ENCODE assay signal across 19 cellular contexts in genomic region chr17:47982645-47983440, GRCh38. TPM values are rescaled to one million over a fixed set of nuclear protein-coding genes. Genes with fewer than 3 reads are reported as not detected.
DNase-seq lines count a peak whose midpoint lies in the region; ATAC-seq lines count a peak whose summit lies in the region.
"Had no signal": no experiment of that assay in that cellular context is flagged by ENCODE, and none has a peak within 500 bp of the region (broad histone marks: within the 10 kb centered on the region; RNA-seq: fewer than 3 reads in every experiment).

No MANE protein-coding gene starts in this region.

- CTCF ChIA-PET in activated naive CD4-positive, alpha-beta T cell treated with anti-CD3 and anti-CD28 coated beads for 36 hours (lab: Charles Lee) = interaction anchor here (1.5 kb wide), 1 partner anchor 11 kb away, joined by 4 read pairs; no protein-coding TSS in a partner anchor

- intact Hi-C loops in activated naive CD4-positive, alpha-beta T cell treated with anti-CD3 and anti-CD28 coated beads for 36 hours (cut with micrococcal nuclease) = no loop called here

- ATAC-seq in HG02852 (IDR thresholded peaks at IDR 0.05; ENCODE audit: unreplicated experiment) = no peak
- ATAC-seq: body of pancreas, left lobe of liver had no signal

- H3K9me3 Mint-ChIP-seq in activated naive CD4-positive, alpha-beta T cell treated with anti-CD3 and anti-CD28 coated beads for 36 hours = no peaks in the 10 kb centered on the region
- H3K9me3 Mint-ChIP-seq: IgD-negative memory B cell had no signal

- H3K4me3 Mint-ChIP-seq in activated naive CD4-positive, alpha-beta T cell treated with anti-CD3 and anti-CD28 coated beads for 36 hours = no peak overlapping the region
- H3K4me3 Mint-ChIP-seq: IgD-negative memory B cell had no signal

- H3K4me1 Mint-ChIP-seq in activated naive CD4-positive, alpha-beta T cell treated with anti-CD3 and anti-CD28 coated beads for 36 hours (ENCODE audit: low read depth) = no peaks in the 10 kb centered on the region
- H3K4me1 Mint-ChIP-seq: IgD-negative memory B cell had no signal

- no peak overlapping the region for H3K27ac Mint-ChIP-seq in activated naive CD4-positive, alpha-beta T cell treated with anti-CD3 and anti-CD28 coated beads for 36 hours
- H3K27ac Mint-ChIP-seq: IgD-negative memory B cell had no signal

- H3K27me3 Mint-ChIP-seq in activated naive CD4-positive, alpha-beta T cell treated with anti-CD3 and anti-CD28 coated beads for 36 hours (ENCODE audit: low read depth) = no peaks in the 10 kb centered on the region
- H3K27me3 Mint-ChIP-seq: IgD-negative memory B cell had no signal

- DNase-seq in CD1c-positive myeloid dendritic cell (ENCODE audit: extremely low spot score) (peak; percentile 64), NCI-H524 treated with DMSO at 0.1 percent for 48 hours (lab: John Stamatoyannopoulos, UW) (peak; percentile 94), amniotic epithelial cell (ENCODE audit: low read depth) (peak; percentile 61), medulla oblongata (ENCODE audit: extremely low spot score) (peak; percentile 34), activated T-cell treated with anti-CD3 and anti-CD28 coated beads for 4 hours (no peak), cortex of kidney (lab: John Stamatoyannopoulos, UW) (no peak)
- DNase-seq in activated naive CD4-positive, alpha-beta T cell treated with anti-CD3 and anti-CD28 coated beads for 36 hours = no peak
- DNase-seq: activated CD4-positive, alpha-beta T cell treated with anti-CD3 and anti-CD28 coated beads for 4 hours; activated CD8-positive, alpha-beta memory T cell treated with anti-CD3 and anti-CD28 coated beads, Interleukin-2, amount 50 U/mL, for 4 hours; body of pancreas; H7; NCI-H187 treated with DMSO at 0.1 percent for 48 hours; stimulated activated CD4-positive, alpha-beta T cell treated with anti-CD3 and anti-CD28 coated beads, Interleukin-4, amount 100 ng/mL, for 4 hours; T1000 had no signal

- peaks cover 19% of the 10 kb centered on the region for H3K36me3 Mint-ChIP-seq in activated naive CD4-positive, alpha-beta T cell treated with anti-CD3 and anti-CD28 coated beads for 36 hours (ENCODE audit: low read depth)

RNA-seq across cellular contexts. Expression of gene CDK5RAP3, which starts 11.9 kb away (rescaled TPM):
- total RNA-seq in activated naive CD4-positive, alpha-beta T cell treated with anti-CD3 and anti-CD28 coated beads for 36 hours = 100 to 1,000 TPM; 174 to 175 TPM

RNA-seq across cellular contexts. Expression of gene PRR15L, which starts 25.2 kb away (rescaled TPM):
- not detected for total RNA-seq in activated naive CD4-positive, alpha-beta T cell treated with anti-CD3 and anti-CD28 coated beads for 36 hours
- total RNA-seq: Daoy, NCI-H460 had no signal

RNA-seq across cellular contexts. Expression of gene PNPO, which starts 41.5 kb away (rescaled TPM):
- total RNA-seq in activated naive CD4-positive, alpha-beta T cell treated with anti-CD3 and anti-CD28 coated beads for 36 hours = 10 to 100 TPM; 35.5 to 37.0 TPM

RNA-seq across cellular contexts. Expression of gene COPZ2, which starts 54.8 kb away (rescaled TPM):
- 1 to 10 TPM; 2.4 to 3.3 TPM for total RNA-seq in activated naive CD4-positive, alpha-beta T cell treated with anti-CD3 and anti-CD28 coated beads for 36 hours
- total RNA-seq: H7 had no signal

Comparison
In these comparisons a context has a peak if more than half of its experiments do, and no peak if none do; other contexts are left out.
1. DNase-seq: peak in CD1c-positive myeloid dendritic cell (single experiment), NCI-H524 treated with DMSO at 0.1 percent for 48 hours (single experiment), amniotic epithelial cell (single experiment) and medulla oblongata (single experiment); none in activated T-cell treated with anti-CD3 and anti-CD28 coated beads for 4 hours (single experiment), activated naive CD4-positive, alpha-beta T cell treated with anti-CD3 and anti-CD28 coated beads for 36 hours (single experiment) and cortex of kidney (single experiment).